In genomic region chrY:13479828-13480227, GRCh38 we compare ENCODE assay signal across 8 cellular contexts. TPM values are rescaled to one million over a fixed set of nuclear protein-coding genes. Genes with fewer than 3 reads are reported as not detected.
A peak's percentile ranks its signal among the peaks of the same experiment; 100 is the strongest.
DNase-seq lines count a peak whose midpoint lies in the region; ATAC-seq and TF ChIP-seq lines count a peak whose summit lies in the region.

UTY (minus strand) TSS chrY:13480033; CDS start chrY:13479665, 368 bp downstream.

- H3K4me1 ChIP-seq in skeletal muscle tissue (ENCODE audit: control insufficient read depth in 3 of 3, insufficient read depth in 3 of 3, low read length in 3 of 3): peaks cover 0 to 9% (median 4%) of the 10 kb centered on the region in 3 donors
- H3K4me1 ChIP-seq in smooth muscle cell (ENCODE audit: low read depth): no peaks in the 10 kb centered on the region

- H3K27me3 ChIP-seq in skeletal muscle tissue (ENCODE audit: control insufficient read depth in 3 of 3, insufficient read depth in 3 of 3, low read length in 3 of 3) (no peaks in the 10 kb centered on the region), smooth muscle cell (ENCODE audit: low read depth) (no peaks in the 10 kb centered on the region)

- POLR2A ChIA-PET in activated B cell treated with CpG ODN at 0.5 μM for 24 hours (lab: Charles Lee): interaction anchor here (0.6 to 3.0 kb wide), 6 partner anchors 10 to 575 kb away, joined by 3 to 20 read pairs (median 4); partner anchors contain the start of genes DDX3Y and TMSB4Y

- no peak within 1 kb of the TSS for H2AFZ ChIP-seq in smooth muscle cell (ENCODE audit: low read depth)

- H3K4me3 Mint-ChIP-seq in activated B cell treated with CpG ODN at 0.5 μM for 24 hours: peak within 1 kb of the TSS; percentile 93

- intact Hi-C loops in activated B cell treated with CpG ODN at 0.5 μM for 24 hours (cut with micrococcal nuclease): loop anchor here (1.0 to 5.0 kb wide), 6 partner anchors 43 to 818 kb away; partner anchors contain the start of gene TMSB4Y

- H3K79me2 ChIP-seq in smooth muscle cell (ENCODE audit: low read depth): no peaks in the 10 kb centered on the region

- WGBS in smooth muscle cell (ENCODE audit: low lambda C conversion rate): no CpG with 5 or more reads among the region's 18 CpGs

- DNase-seq in GF-D8 (lab: John Stamatoyannopoulos, UW): peak; percentile 62
- peak; percentile 46 for DNase-seq in activated B cell treated with CpG ODN at 0.5 μM for 24 hours
- DNase-seq in fibroblast of peridontal ligament (ENCODE audit: extremely low read depth): peak; percentile 93
- DNase-seq in smooth muscle cell (lab: John Stamatoyannopoulos, UW; ENCODE audit: unreplicated experiment): no peak
- DNase-seq in AG08395 (ENCODE audit: low spot score): no peak

- H3K9ac ChIP-seq in skeletal muscle tissue (ENCODE audit: low read depth in 1 of 3, low read length in 3 of 3): peak within 1 kb of the TSS in 2 of 3 donors; percentile 96 to 99
- H3K9ac ChIP-seq in smooth muscle cell (ENCODE audit: low read depth): no peak within 1 kb of the TSS

- CTCF ChIA-PET in activated B cell treated with CpG ODN at 0.5 μM for 24 hours (lab: Charles Lee): no interaction called here

- TF ChIP-seq CTCF in activated B cell treated with CpG ODN at 0.5 μM for 24 hours (IDR thresholded peaks at IDR 0.05) (no peak), smooth muscle cell (IDR thresholded peaks at IDR 0.05; ENCODE audit: borderline replicate concordance, insufficient read depth, poor library complexity, severe bottlenecking) (no peak)

- H3K27me3 Mint-ChIP-seq in activated B cell treated with CpG ODN at 0.5 μM for 24 hours: no peaks in the 10 kb centered on the region

- H3K9me3 ChIP-seq in skeletal muscle tissue (ENCODE audit: control insufficient read depth in 3 of 3, low read length in 3 of 3) (no peaks in the 10 kb centered on the region), smooth muscle cell (replicated peaks; ENCODE audit: low read depth) (no peaks in the 10 kb centered on the region)

- H3K9me3 Mint-ChIP-seq in activated B cell treated with CpG ODN at 0.5 μM for 24 hours: no peaks in the 10 kb centered on the region

- no peaks in the 10 kb centered on the region for H3F3A ChIP-seq in smooth muscle cell (ENCODE audit: low read depth)

- ATAC-seq in HG03457 (IDR thresholded peaks at IDR 0.05; ENCODE audit: unreplicated experiment) (peak; percentile 94), activated B cell treated with CpG ODN at 0.5 μM for 24 hours (ENCODE audit: low read depth) (peak; percentile 91), GM21526 (IDR thresholded peaks at IDR 0.05; ENCODE audit: low FRiP score, unreplicated experiment) (no peak)

- H3K4me1 Mint-ChIP-seq in activated B cell treated with CpG ODN at 0.5 μM for 24 hours: peaks cover 23% of the 10 kb centered on the region

- H3K36me3 ChIP-seq in skeletal muscle tissue (ENCODE audit: control insufficient read depth in 3 of 3, insufficient read depth in 3 of 3, low read length in 3 of 3) (no peaks in the 10 kb centered on the region), smooth muscle cell (ENCODE audit: low read depth) (no peaks in the 10 kb centered on the region)

- H3K4me2 ChIP-seq in smooth muscle cell: no peak within 1 kb of the TSS

- no peaks in the 10 kb centered on the region for H4K20me1 ChIP-seq in smooth muscle cell (ENCODE audit: low read depth)

- H3K4me3 ChIP-seq in skeletal muscle tissue (ENCODE audit: low read length in 3 of 3): peak within 1 kb of the TSS in 2 of 3 donors; percentile 94 to 97
- H3K4me3 ChIP-seq in smooth muscle cell: no peak within 1 kb of the TSS

- H3K27ac Mint-ChIP-seq in activated B cell treated with CpG ODN at 0.5 μM for 24 hours: peak within 1 kb of the TSS; percentile 98

- H3K36me3 Mint-ChIP-seq in activated B cell treated with CpG ODN at 0.5 μM for 24 hours (ENCODE audit: low read depth): peaks cover 26% of the 10 kb centered on the region

- H3K27ac ChIP-seq in skeletal muscle tissue (ENCODE audit: low read depth, low read length): no peak within 1 kb of the TSS
- H3K27ac ChIP-seq in smooth muscle cell (ENCODE audit: low read depth): no peak within 1 kb of the TSS

RNA-seq across cellular contexts. Expression of gene UTY, which starts in this region (rescaled TPM):
- 42.4 and 65.0 TPM in 2 replicates for total RNA-seq in activated B cell treated with CpG ODN at 0.5 μM for 24 hours
- total RNA-seq in skeletal muscle tissue: 46.4 TPM
- total RNA-seq in smooth muscle cell: not detected in 2 replicates
- not detected in 2 replicates for polyA plus RNA-seq in smooth muscle cell

Comparison
In these comparisons a context has a peak if more than half of its experiments do, and no peak if none do; other contexts are left out.
1. DNase-seq: peak in GF-D8 (single experiment), activated B cell treated with CpG ODN at 0.5 μM for 24 hours (single experiment) and fibroblast of peridontal ligament (single experiment); none in smooth muscle cell (single experiment) and AG08395 (single experiment).